7 cellular contexts compared by ENCODE assay signal in the genomic region with DNA sequence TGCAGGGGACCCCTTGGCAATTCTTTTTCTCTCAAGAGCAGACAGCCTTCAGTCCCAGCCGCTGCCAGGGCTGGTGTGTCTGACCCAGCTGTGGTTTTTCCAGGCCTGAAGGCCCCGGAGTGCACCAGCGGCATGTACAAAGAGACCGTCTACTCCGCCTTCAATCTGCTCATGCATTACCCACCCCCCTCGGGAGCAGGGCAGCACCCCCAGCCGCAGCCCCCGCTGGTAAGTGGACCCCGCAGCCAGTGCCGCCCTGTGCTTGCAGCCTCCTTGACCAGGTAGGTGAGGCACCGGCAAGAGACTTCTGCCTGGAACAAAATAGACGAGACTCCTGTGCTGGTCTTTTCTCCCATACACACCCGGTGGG. TPM values are rescaled to one million over a fixed set of nuclear protein-coding genes. Genes with fewer than 3 reads are reported as not detected.
DNase-seq lines count a peak whose midpoint lies in the region; ATAC-seq, FAIRE-seq and TF ChIP-seq lines count a peak whose summit lies in the region.

No MANE protein-coding gene starts in this region.

- no peak for FAIRE-seq in small intestine (lab: Jason Lieb, UNC)

- DNase-seq in GM23338 (ENCODE audit: low spot score) = no peak
- no peak for DNase-seq in Panc1 (ENCODE audit: low read depth, low spot score)
- no peak for DNase-seq in endothelial cell (ENCODE audit: low spot score)
- DNase-seq in small intestine = peak; percentile 34
- no peak for DNase-seq in Karpas-422
- DNase-seq in EL = no peak

- H3K27me3 ChIP-seq in GM23338 (ENCODE audit: insufficient read depth) (peaks cover 35% of the 10 kb centered on the region), Panc1 (ENCODE audit: control insufficient read depth, insufficient read depth, low read length) (no peaks in the 10 kb centered on the region), small intestine (ENCODE audit: control insufficient read depth in 2 of 2, insufficient read depth in 2 of 2, low read length in 2 of 2) (no peaks in the 10 kb centered on the region), Karpas-422 (ENCODE audit: low read length) (no peaks in the 10 kb centered on the region)

- H3K27me3 Mint-ChIP-seq in GM23338 (ENCODE audit: insufficient read depth, low read depth, poor library complexity) = peaks cover 37% of the 10 kb centered on the region
- H3K27me3 Mint-ChIP-seq in endothelial cell (ENCODE audit: unreplicated experiment) = peaks cover 12% of the 10 kb centered on the region

- H3K4me3 ChIP-seq in GM23338 (peak overlapping the region; percentile 86), Panc1 (ENCODE audit: low read depth in 2 of 2, low read length in 2 of 2) (peak overlapping the region; percentile 53 to 54), small intestine (ENCODE audit: low read depth in 1 of 2, low read length in 2 of 2) (peak overlapping the region; percentile 61 to 82), Karpas-422 (ENCODE audit: low read length) (no peak overlapping the region)

- WGBS in small intestine, 3 donors = 6 to 44% (median 14%) methylated on average over 13 of the region's 13 CpGs

- intact Hi-C loops in Panc1 (cut with micrococcal nuclease; ENCODE audit: unreplicated experiment) = no loop called here

- BruUV-seq in Panc1 (replicated peaks; lab: Mats Ljungman, UMichigan) = no TSS peak

- H3K4me1 Mint-ChIP-seq in GM23338 = peaks cover 5% of the 10 kb centered on the region
- peaks cover 12% of the 10 kb centered on the region for H3K4me1 Mint-ChIP-seq in endothelial cell (ENCODE audit: unreplicated experiment)

- H3K4me2 ChIP-seq in GM23338 (peak overlapping the region; percentile 88), Karpas-422 (ENCODE audit: low read depth, low read length, poor library complexity, severe bottlenecking) (no peak overlapping the region)

- H3K36me3 ChIP-seq in GM23338 (ENCODE audit: insufficient read depth) (no peaks in the 10 kb centered on the region), Panc1 (ENCODE audit: control insufficient read depth, insufficient read depth, low read length) (no peaks in the 10 kb centered on the region), small intestine (ENCODE audit: control insufficient read depth in 2 of 2, insufficient read depth in 2 of 2, low read length in 2 of 2) (peaks cover 2% of the 10 kb centered on the region in 2 donors), Karpas-422 (ENCODE audit: insufficient read depth, low read length) (no peaks in the 10 kb centered on the region)

- H3K4me3 Mint-ChIP-seq in GM23338 (peak overlapping the region; percentile 70), endothelial cell (ENCODE audit: unreplicated experiment) (peak overlapping the region; percentile 66)

- H3K9me3 Mint-ChIP-seq in GM23338 (no peaks in the 10 kb centered on the region), endothelial cell (ENCODE audit: unreplicated experiment) (no peaks in the 10 kb centered on the region)

- H3K9me3 ChIP-seq in Panc1 (ENCODE audit: control insufficient read depth, insufficient read depth, low read depth, low read length) = no peaks in the 10 kb centered on the region
- H3K9me3 ChIP-seq in small intestine (ENCODE audit: control insufficient read depth, low read depth) = no peaks in the 10 kb centered on the region
- H3K9me3 ChIP-seq in Karpas-422 (ENCODE audit: low read length) = no peaks in the 10 kb centered on the region

- TF ChIP-seq CTCF in GM23338 (conservative IDR thresholded peaks at IDR 0.05; ENCODE audit: low read depth in 2 of 2) (no peak), Panc1 (IDR thresholded peaks at IDR 0.05) (no peak), endothelial cell (IDR thresholded peaks at IDR 0.05; ENCODE audit: unreplicated experiment) (no peak)

- H3K4me1 ChIP-seq in GM23338 (ENCODE audit: insufficient read depth) = no peaks in the 10 kb centered on the region
- peaks cover 8% of the 10 kb centered on the region; the same call in 1 of the 2 replicates for H3K4me1 ChIP-seq in Panc1 (ENCODE audit: control insufficient read depth, insufficient read depth, low read length)
- H3K4me1 ChIP-seq in small intestine (ENCODE audit: control insufficient read depth in 2 of 2, insufficient read depth in 1 of 2, low read depth in 1 of 2, low read length in 1 of 2) = peaks cover 4 to 5% of the 10 kb centered on the region in 2 donors
- H3K4me1 ChIP-seq in Karpas-422 (ENCODE audit: low read length) = peaks cover 5% of the 10 kb centered on the region

- in situ Hi-C loops in Panc1 (cut with HindIII; ENCODE audit: low pct_unique_long_range_greater_than_20kb, low sequenced_read_pairs) = no loop called here

- POLR2A ChIA-PET in Panc1 (lab: Charles Lee) = no interaction called here

- no peaks in the 10 kb centered on the region; the same call in 2 of the 3 replicates for H3K36me3 Mint-ChIP-seq in GM23338 (ENCODE audit: low read depth)
- peaks cover 7% of the 10 kb centered on the region for H3K36me3 Mint-ChIP-seq in endothelial cell (ENCODE audit: low read depth, unreplicated experiment)

- H3K9me2 ChIP-seq in GM23338 (ENCODE audit: insufficient read depth) (no peaks in the 10 kb centered on the region), Karpas-422 (replicated peaks; ENCODE audit: insufficient read depth, low read length) (no peaks in the 10 kb centered on the region)

- H3K79me2 ChIP-seq in GM23338 (replicated peaks; ENCODE audit: insufficient read depth) = no peaks in the 10 kb centered on the region
- no peaks in the 10 kb centered on the region for H3K79me2 ChIP-seq in Karpas-422 (ENCODE audit: low read length)

- peaks cover 10% of the 10 kb centered on the region; the same call in 1 of the 2 replicates for H4K20me1 ChIP-seq in GM23338 (replicated peaks; ENCODE audit: insufficient read depth)
- H4K20me1 ChIP-seq in Karpas-422 (ENCODE audit: insufficient read depth, low read depth, low read length) = 0 out of 2 replicates have a peak, but pooled peaks cover 6% of the 10 kb centered on the region

- CTCF ChIA-PET in Panc1 (lab: Charles Lee) = interaction anchor here (0.7 kb wide), 1 partner anchor 356 kb away, joined by 3 read pairs; no protein-coding TSS in a partner anchor

- H2AFZ ChIP-seq in GM23338 (peak overlapping the region; percentile 87; the same call in 1 of the 2 replicates), Karpas-422 (ENCODE audit: low read length) (no peak overlapping the region)

- H3K27ac ChIP-seq in GM23338 (ENCODE audit: low read depth) (no peak overlapping the region), Panc1 (ENCODE audit: low read length) (no peak overlapping the region), small intestine (ENCODE audit: low read depth in 1 of 2, low read length in 1 of 2) (peak overlapping the region; percentile 11 to 45), Karpas-422 (ENCODE audit: low read length) (no peak overlapping the region)

- no peak for ATAC-seq in GM23338
- ATAC-seq in Panc1 = 0 out of 2 replicates have a peak, but pooled peaks have one; percentile 12
- no peak for ATAC-seq in HG03432 (IDR thresholded peaks at IDR 0.05; ENCODE audit: unreplicated experiment)

- H3K27ac Mint-ChIP-seq in GM23338 = no peak overlapping the region
- no peak overlapping the region for H3K27ac Mint-ChIP-seq in endothelial cell (ENCODE audit: unreplicated experiment)

- H3F3A ChIP-seq in GM23338 (replicated peaks; ENCODE audit: low read depth) = 0 out of 2 replicates have a peak, but pooled peaks cover 15% of the 10 kb centered on the region

- H3K9ac ChIP-seq in Karpas-422 (ENCODE audit: low read length) = no peak overlapping the region

TF ChIP-seq in GM23338, 12 proteins besides CTCF, POLR2A, EP300 and RAD21 (continues in another document):
- TF ChIP-seq NANOG (IDR thresholded peaks at IDR 0.05; ENCODE audit: borderline replicate concordance) (no peak), ZNF114 (CRISPR knock-in tag; IDR thresholded peaks at IDR 0.05) (no peak), ETS1 (IDR thresholded peaks at IDR 0.05) (no peak), EZH2phosphoT487 (IDR thresholded peaks at IDR 0.05; ENCODE audit: unreplicated experiment) (no peak)
- TF ChIP-seq, protein P1, sequence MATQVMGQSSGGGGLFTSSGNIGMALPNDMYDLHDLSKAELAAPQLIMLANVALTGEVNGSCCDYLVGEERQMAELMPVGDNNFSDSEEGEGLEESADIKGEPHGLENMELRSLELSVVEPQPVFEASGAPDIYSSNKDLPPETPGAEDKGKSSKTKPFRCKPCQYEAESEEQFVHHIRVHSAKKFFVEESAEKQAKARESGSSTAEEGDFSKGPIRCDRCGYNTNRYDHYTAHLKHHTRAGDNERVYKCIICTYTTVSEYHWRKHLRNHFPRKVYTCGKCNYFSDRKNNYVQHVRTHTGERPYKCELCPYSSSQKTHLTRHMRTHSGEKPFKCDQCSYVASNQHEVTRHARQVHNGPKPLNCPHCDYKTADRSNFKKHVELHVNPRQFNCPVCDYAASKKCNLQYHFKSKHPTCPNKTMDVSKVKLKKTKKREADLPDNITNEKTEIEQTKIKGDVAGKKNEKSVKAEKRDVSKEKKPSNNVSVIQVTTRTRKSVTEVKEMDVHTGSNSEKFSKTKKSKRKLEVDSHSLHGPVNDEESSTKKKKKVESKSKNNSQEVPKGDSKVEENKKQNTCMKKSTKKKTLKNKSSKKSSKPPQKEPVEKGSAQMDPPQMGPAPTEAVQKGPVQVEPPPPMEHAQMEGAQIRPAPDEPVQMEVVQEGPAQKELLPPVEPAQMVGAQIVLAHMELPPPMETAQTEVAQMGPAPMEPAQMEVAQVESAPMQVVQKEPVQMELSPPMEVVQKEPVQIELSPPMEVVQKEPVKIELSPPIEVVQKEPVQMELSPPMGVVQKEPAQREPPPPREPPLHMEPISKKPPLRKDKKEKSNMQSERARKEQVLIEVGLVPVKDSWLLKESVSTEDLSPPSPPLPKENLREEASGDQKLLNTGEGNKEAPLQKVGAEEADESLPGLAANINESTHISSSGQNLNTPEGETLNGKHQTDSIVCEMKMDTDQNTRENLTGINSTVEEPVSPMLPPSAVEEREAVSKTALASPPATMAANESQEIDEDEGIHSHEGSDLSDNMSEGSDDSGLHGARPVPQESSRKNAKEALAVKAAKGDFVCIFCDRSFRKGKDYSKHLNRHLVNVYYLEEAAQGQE (IDR thresholded peaks at IDR 0.05; ENCODE audit: unreplicated experiment) = no peak

RNA-seq across cellular contexts. Expression of gene TCF7, which starts 1.3 kb away (rescaled TPM):
- 8.1 and 9.7 TPM in 2 replicates for total RNA-seq in GM23338 (2014; rRNA removed; shearing (Covaris generic))
- 5.2 and 5.6 TPM in 2 replicates for polyA plus RNA-seq in GM23338 (2016; fragmentation: Nextera tagmentation; extraction: Ambion mirVana)
- total RNA-seq in Panc1 (2021; ENCODE audit: unreplicated experiment) = 24.0 TPM
- 45.5 TPM for polyA plus RNA-seq in Panc1 (2012; ENCODE audit: insufficient read length)
- 9.5 TPM for total RNA-seq in endothelial cell (ENCODE audit: unreplicated experiment)
- 10 to 100 TPM; 11.3 to 13.3 (median 11.4) TPM for polyA plus RNA-seq in small intestine
- not detected in 2 replicates for total RNA-seq in Karpas-422 (2014; rRNA removed; shearing (Covaris generic); ENCODE audit: low replicate concordance)

Comparison
In these comparisons a context has a peak if more than half of its experiments do, and no peak if none do; other contexts are left out.
1. H3K27ac ChIP-seq: peak in small intestine (2 of 2); none in GM23338 (single experiment), Panc1 (single experiment) and Karpas-422 (single experiment).